12 cellular contexts compared by ENCODE assay signal in the genomic region with DNA sequence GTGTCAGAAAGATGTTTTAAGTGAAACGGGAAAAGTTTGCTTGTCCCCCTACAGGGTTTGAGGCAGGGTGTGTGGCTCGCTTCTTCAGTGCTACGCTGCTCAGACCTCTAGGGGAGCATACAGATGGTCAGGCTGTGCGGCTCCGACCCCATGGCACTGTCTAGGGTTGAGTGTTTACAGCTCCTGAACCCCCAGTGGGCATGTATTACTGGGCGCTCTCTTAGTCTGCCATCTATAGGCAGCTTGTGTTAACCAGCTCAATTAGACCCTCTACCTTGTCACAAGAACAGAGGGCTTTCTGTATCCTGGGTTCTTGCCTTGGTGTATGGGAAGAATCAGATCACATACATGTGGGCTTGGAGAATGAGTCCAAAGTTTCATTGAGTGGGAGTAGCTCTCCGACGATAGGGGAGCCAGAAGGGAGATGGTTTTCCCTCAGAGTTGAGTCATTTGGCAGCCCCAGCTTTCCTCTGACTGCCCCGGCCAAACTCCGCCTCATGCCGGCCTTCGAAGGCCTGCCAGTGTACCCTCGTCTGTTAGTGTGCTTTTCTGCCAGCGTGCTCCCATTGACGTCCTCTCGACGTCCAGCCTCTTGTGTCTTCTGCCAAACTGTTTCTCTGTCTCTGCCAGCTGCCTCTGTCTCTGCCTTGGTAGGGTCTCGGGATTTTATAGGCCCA. TPM values are rescaled to one million over a fixed set of nuclear protein-coding genes. Genes with fewer than 3 reads are reported as not detected.
DNase-seq lines count a peak whose midpoint lies in the region; ATAC-seq and TF ChIP-seq lines count a peak whose summit lies in the region.
"Had no signal": no experiment of that assay in that cellular context is flagged by ENCODE, and none has a peak within 500 bp of the region (broad histone marks: within the 10 kb centered on the region; RNA-seq: fewer than 3 reads in every experiment).

No MANE protein-coding gene starts in this region.

- ATAC-seq in HG03571 (IDR thresholded peaks at IDR 0.05; ENCODE audit: unreplicated experiment) (no peak), HG03139 (IDR thresholded peaks at IDR 0.05; ENCODE audit: unreplicated experiment) (no peak)
- ATAC-seq: A549 had no signal

- no peaks in the 10 kb centered on the region for H3K79me2 ChIP-seq in osteoblast (ENCODE audit: insufficient read depth, low read length)

- H3K4me2 ChIP-seq in osteoblast (ENCODE audit: insufficient read depth, low read length): no peak overlapping the region
- H3K4me2 ChIP-seq: A549 had no signal

- no peaks in the 10 kb centered on the region for H3K36me3 Mint-ChIP-seq in chondrocyte (ENCODE audit: low read depth)

- no peaks in the 10 kb centered on the region for H4K20me1 ChIP-seq in osteoblast (ENCODE audit: insufficient read depth, low read length)

- H3K4me1 ChIP-seq in osteoblast (ENCODE audit: insufficient read depth, low read length): peaks cover 20% of the 10 kb centered on the region

- no peak overlapping the region for H3K27ac Mint-ChIP-seq in chondrocyte (ENCODE audit: unreplicated experiment)

- no peaks in the 10 kb centered on the region for H3K27me3 Mint-ChIP-seq in chondrocyte (ENCODE audit: low read depth)

- H3K9me3 ChIP-seq in osteoblast (ENCODE audit: low read depth, low read length): no peaks in the 10 kb centered on the region
- H3K9me3 ChIP-seq: A549, tibial nerve had no signal

- no peaks in the 10 kb centered on the region for H3K36me3 ChIP-seq in osteoblast (ENCODE audit: insufficient read depth, low read length)
- H3K36me3 ChIP-seq: tibial nerve had no signal

- peak; percentile 39 to 62 for DNase-seq in NCI-H524 (lab: John Stamatoyannopoulos, UW)
- DNase-seq in NCI-H524 treated with DMSO at 0.1 percent for 48 hours (lab: John Stamatoyannopoulos, UW): no peak
- DNase-seq in NCI-H446 (lab: John Stamatoyannopoulos, UW): peak; percentile 83 to 94
- DNase-seq in chondrocyte (ENCODE audit: low spot score): no peak
- DNase-seq in osteoblast (ENCODE audit: insufficient read length, low spot score, missing footprints): peak; percentile 19
- no peak for DNase-seq in stimulated activated CD4-positive, alpha-beta T cell treated with anti-CD3 and anti-CD28 coated beads, Interleukin-2, amount 100 ng/mL, for 24 hours
- DNase-seq: central memory CD4-positive, alpha-beta T cell had no signal

- peaks cover 33% of the 10 kb centered on the region for H3K4me1 Mint-ChIP-seq in chondrocyte (ENCODE audit: low read depth)
- H3K4me1 Mint-ChIP-seq: neural crest cell had no signal

- H3K9me3 Mint-ChIP-seq in chondrocyte (ENCODE audit: low read depth): no peaks in the 10 kb centered on the region
- H3K9me3 Mint-ChIP-seq: neural crest cell had no signal

- TF ChIP-seq CTCF in chondrocyte (IDR thresholded peaks at IDR 0.05) (peak; percentile 29), osteoblast (IDR thresholded peaks at IDR 0.05; ENCODE audit: extremely low read depth, low read depth, low read length) (no peak)

- H2AFZ ChIP-seq in osteoblast (ENCODE audit: low read length): peak overlapping the region; percentile 7

- H3K4me3 ChIP-seq in osteoblast (ENCODE audit: insufficient read depth, low read length): no peak overlapping the region
- H3K4me3 ChIP-seq: A549, tibial nerve had no signal

- H3K4me3 Mint-ChIP-seq in chondrocyte (ENCODE audit: unreplicated experiment): no peak overlapping the region
- H3K4me3 Mint-ChIP-seq: neural crest cell had no signal

- no peak overlapping the region for H3K27ac ChIP-seq in osteoblast (ENCODE audit: low read depth, low read length)
- H3K27ac ChIP-seq: A549, tibial nerve had no signal

- H3K27me3 ChIP-seq in osteoblast (ENCODE audit: insufficient read depth, low read length): no peaks in the 10 kb centered on the region
- H3K27me3 ChIP-seq: tibial nerve had no signal

RNA-seq across cellular contexts. Expression of a gene that starts 38.6 kb away (rescaled TPM):
- 4.9 to 6.9 TPM (median 5.7 TPM) in 3 replicates for total RNA-seq in chondrocyte
- 16.6 and 23.6 TPM in 2 replicates for total RNA-seq in osteoblast

Comparison
In these comparisons a context has a peak if more than half of its experiments do, and no peak if none do; other contexts are left out.
1. DNase-seq: peak in NCI-H524 (2 of 2), NCI-H446 (2 of 2) and osteoblast (single experiment); none in NCI-H524 treated with DMSO at 0.1 percent for 48 hours (single experiment), chondrocyte (single experiment) and stimulated activated CD4-positive, alpha-beta T cell treated with anti-CD3 and anti-CD28 coated beads, Interleukin-2, amount 100 ng/mL, for 24 hours (0 of 2).